In the genomic region with DNA sequence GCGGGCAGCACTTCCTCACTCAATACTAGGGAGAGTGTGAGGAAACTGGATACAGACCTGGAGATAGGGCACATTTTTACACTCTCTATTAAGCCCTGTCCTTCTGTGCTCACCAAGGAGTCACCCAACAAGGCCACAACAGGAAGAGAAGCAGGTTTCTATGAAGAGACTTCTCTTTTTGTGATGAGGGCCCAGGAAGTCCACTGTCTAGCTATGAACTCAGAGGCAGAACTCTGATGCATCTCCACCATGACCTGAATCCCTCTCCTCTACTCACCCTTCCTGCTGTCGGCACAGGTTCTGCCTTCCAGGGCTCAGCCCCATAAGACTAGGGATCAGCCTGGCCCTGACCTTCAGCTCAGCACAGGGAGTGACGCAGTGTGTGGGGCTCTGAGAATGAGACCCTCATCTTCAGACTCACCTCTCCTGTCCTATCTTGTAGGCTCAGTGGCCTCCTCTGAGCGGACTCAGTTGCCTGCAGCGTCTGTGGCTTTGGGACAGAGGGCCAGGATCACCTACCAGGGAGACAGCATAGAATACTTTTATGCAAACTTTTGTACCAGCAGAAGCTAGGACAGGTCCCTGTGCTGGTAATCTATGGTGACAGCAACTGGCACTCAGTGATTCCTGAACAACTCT, we compare ENCODE assay signal across 22 cellular contexts. TPM values are rescaled to one million over a fixed set of nuclear protein-coding genes. Genes with fewer than 3 reads are reported as not detected.
DNase-seq lines count a peak whose midpoint lies in the region; ATAC-seq and TF ChIP-seq lines count a peak whose summit lies in the region.
"Had no signal": no experiment of that assay in that cellular context is flagged by ENCODE, and none has a peak within 500 bp of the region (broad histone marks: within the 10 kb centered on the region; RNA-seq: fewer than 3 reads in every experiment).

No MANE protein-coding gene starts in this region.

- no peaks in the 10 kb centered on the region for H4K20me1 ChIP-seq in Loucy (ENCODE audit: insufficient read depth, low read length, poor library complexity, severe bottlenecking)

- H3K4me2 ChIP-seq in Loucy (ENCODE audit: low read depth, low read length, poor library complexity, severe bottlenecking) = no peak overlapping the region
- no peak overlapping the region for H3K4me2 ChIP-seq in neuronal stem cell (ENCODE audit: insufficient read depth, low read length, poor library complexity, severe bottlenecking)

- no peak overlapping the region for H3K18ac ChIP-seq in neuronal stem cell (ENCODE audit: low read length)

- intact Hi-C loops in CD4-positive, alpha-beta memory T cell (cut with micrococcal nuclease) = no loop called here
- intact Hi-C loops in activated CD8-positive, alpha-beta T cell treated with anti-CD3 and anti-CD28 coated beads for 36 hours (cut with micrococcal nuclease) = no loop called here
- intact Hi-C loops in breast epithelium (cut with DNase I; ENCODE audit: low total_unique reads) = no loop called here

- TF ChIP-seq POLR2A in breast epithelium (IDR thresholded peaks at IDR 0.05) = no peak

- peaks cover 14 to 25% (median 20%) of the 10 kb centered on the region in 4 donors for H3K4me1 Mint-ChIP-seq in CD4-positive, alpha-beta memory T cell
- peaks cover 21% of the 10 kb centered on the region for H3K4me1 Mint-ChIP-seq in activated CD8-positive, alpha-beta T cell treated with anti-CD3 and anti-CD28 coated beads for 36 hours (ENCODE audit: low read depth)
- H3K4me1 Mint-ChIP-seq: endodermal cell had no signal

- H4K8ac ChIP-seq in neuronal stem cell (ENCODE audit: low read depth, low read length) = no peak overlapping the region

- POLR2A ChIA-PET in CD4-positive, alpha-beta memory T cell (lab: Charles Lee; ENCODE audit: partially characterized antibody) = interaction anchor here (0.7 to 4.2 kb wide), 4 partner anchors 8 to 19 kb away, joined by 3 to 29 read pairs (median 8); no protein-coding TSS in a partner anchor
- POLR2A ChIA-PET in activated CD8-positive, alpha-beta T cell treated with anti-CD3 and anti-CD28 coated beads for 36 hours (lab: Charles Lee) = no interaction called here

- no peaks in the 10 kb centered on the region for H3K79me1 ChIP-seq in neuronal stem cell (ENCODE audit: low read depth, low read length)

- no peaks in the 10 kb centered on the region for H3F3A ChIP-seq in Loucy (ENCODE audit: low read depth)

- no peaks in the 10 kb centered on the region for H3K36me3 ChIP-seq in CD4-positive, alpha-beta memory T cell (ENCODE audit: insufficient read depth, low read length)
- no peaks in the 10 kb centered on the region for H3K36me3 ChIP-seq in Loucy (ENCODE audit: insufficient read depth, low read length)
- no peaks in the 10 kb centered on the region for H3K36me3 ChIP-seq in neuronal stem cell (replicated peaks in 1 of 2; ENCODE audit: control insufficient read depth in 2 of 2, insufficient read depth in 2 of 2, low read length in 2 of 2)
- H3K36me3 ChIP-seq in breast epithelium = no peaks in the 10 kb centered on the region
- H3K36me3 ChIP-seq: ascending aorta, BE2C, left ventricle myocardium inferior, thoracic aorta had no signal

- H3K4ac ChIP-seq in neuronal stem cell (ENCODE audit: low read length) = no peak overlapping the region

- H3K27ac ChIP-seq in CD4-positive, alpha-beta memory T cell (ENCODE audit: low read depth, low read length) = no peak overlapping the region
- H3K27ac ChIP-seq in neuronal stem cell (replicated peaks; ENCODE audit: low read length) = no peak overlapping the region
- H3K27ac ChIP-seq in breast epithelium = no peak overlapping the region
- H3K27ac ChIP-seq: ascending aorta, left ventricle myocardium inferior, thoracic aorta had no signal

- H2BK15ac ChIP-seq in neuronal stem cell (ENCODE audit: low read length) = no peak overlapping the region

- no peak overlapping the region for H3K4me3 Mint-ChIP-seq in CD4-positive, alpha-beta memory T cell
- no peak overlapping the region for H3K4me3 Mint-ChIP-seq in activated CD8-positive, alpha-beta T cell treated with anti-CD3 and anti-CD28 coated beads for 36 hours
- H3K4me3 Mint-ChIP-seq: endodermal cell had no signal

- H3K79me2 ChIP-seq in Loucy (ENCODE audit: insufficient read depth, low read length) = no peaks in the 10 kb centered on the region

- no peaks in the 10 kb centered on the region for H3K9me3 ChIP-seq in CD4-positive, alpha-beta memory T cell (ENCODE audit: control insufficient read depth in 1 of 2, low read length in 2 of 2)
- H3K9me3 ChIP-seq in Loucy (ENCODE audit: insufficient read depth, low read depth, low read length) (no peaks in the 10 kb centered on the region), neuronal stem cell (replicated peaks in 1 of 2; ENCODE audit: control insufficient read depth in 2 of 2, insufficient read depth in 1 of 2, low read depth in 1 of 2, low read length in 2 of 2) (peaks cover 0 to 2% of the 10 kb centered on the region in 2 donors), breast epithelium (peaks cover 0 to 9% of the 10 kb centered on the region in 2 donors)
- H3K9me3 ChIP-seq: ascending aorta, BE2C, thoracic aorta had no signal

- H3K27ac Mint-ChIP-seq in CD4-positive, alpha-beta memory T cell = peak overlapping the region in 4 of 7 donors; percentile 2 to 88 (median 28)
- peak overlapping the region; percentile 21 for H3K27ac Mint-ChIP-seq in activated CD8-positive, alpha-beta T cell treated with anti-CD3 and anti-CD28 coated beads for 36 hours
- H3K27ac Mint-ChIP-seq: endodermal cell had no signal

- ATAC-seq in activated CD8-positive, alpha-beta T cell treated with anti-CD3 and anti-CD28 coated beads for 36 hours = peak; percentile 20
- no peak for ATAC-seq in HG03520 (IDR thresholded peaks at IDR 0.05; ENCODE audit: unreplicated experiment)
- ATAC-seq: HCT116, HepG2 had no signal

- no peak overlapping the region for H3K4me3 ChIP-seq in CD4-positive, alpha-beta memory T cell (ENCODE audit: low read length in 2 of 2)
- no peak overlapping the region for H3K4me3 ChIP-seq in Loucy (ENCODE audit: low read length, poor library complexity, severe bottlenecking)
- no peak overlapping the region for H3K4me3 ChIP-seq in neuronal stem cell (ENCODE audit: low read length in 2 of 2)
- H3K4me3 ChIP-seq in breast epithelium = no peak overlapping the region
- H3K4me3 ChIP-seq: ascending aorta, left ventricle myocardium inferior, thoracic aorta had no signal

- H3K14ac ChIP-seq in neuronal stem cell (ENCODE audit: low read length) = no peak overlapping the region

- TF ChIP-seq CTCF in Loucy (conservative IDR thresholded peaks at IDR 0.05; ENCODE audit: low read length) = no peak
- TF ChIP-seq CTCF in activated CD8-positive, alpha-beta T cell treated with anti-CD3 and anti-CD28 coated beads for 36 hours (IDR thresholded peaks at IDR 0.05) = no peak
- TF ChIP-seq CTCF in breast epithelium (IDR thresholded peaks at IDR 0.05) = no peak

- no peaks in the 10 kb centered on the region for H3K9me2 ChIP-seq in Loucy (replicated peaks; ENCODE audit: low read depth, low read length)

- peaks cover 0 to 12% (median 3%) of the 10 kb centered on the region in 8 donors for H3K9me3 Mint-ChIP-seq in CD4-positive, alpha-beta memory T cell
- peaks cover 4% of the 10 kb centered on the region for H3K9me3 Mint-ChIP-seq in activated CD8-positive, alpha-beta T cell treated with anti-CD3 and anti-CD28 coated beads for 36 hours
- H3K9me3 Mint-ChIP-seq: endodermal cell had no signal

- no peak overlapping the region for H2BK120ac ChIP-seq in neuronal stem cell (ENCODE audit: low read depth, low read length)

- no peak overlapping the region for H2AK5ac ChIP-seq in neuronal stem cell (ENCODE audit: low read depth, low read length)

- CTCF ChIA-PET in CD4-positive, alpha-beta memory T cell (lab: Charles Lee; ENCODE audit: partially characterized antibody) = interaction anchor here (0.8 to 3.8 kb wide), 7 partner anchors 8 to 88 kb away, joined by 3 to 29 read pairs (median 3); no protein-coding TSS in a partner anchor
- CTCF ChIA-PET in activated CD8-positive, alpha-beta T cell treated with anti-CD3 and anti-CD28 coated beads for 36 hours (lab: Charles Lee) = interaction anchor here (0.7 to 6.1 kb wide), 11 partner anchors 10 to 120 kb away, joined by 3 to 44 read pairs (median 4); no protein-coding TSS in a partner anchor

- peaks cover 13% of the 10 kb centered on the region for H3K4me1 ChIP-seq in CD4-positive, alpha-beta memory T cell (ENCODE audit: insufficient read depth, low read length)
- H3K4me1 ChIP-seq in Loucy (ENCODE audit: insufficient read depth, low read length, poor library complexity, severe bottlenecking) (peaks cover 11% of the 10 kb centered on the region), neuronal stem cell (ENCODE audit: control insufficient read depth in 2 of 2, insufficient read depth in 1 of 2, low read depth in 1 of 2, low read length in 2 of 2) (no peaks in the 10 kb centered on the region), breast epithelium (no peaks in the 10 kb centered on the region)
- H3K4me1 ChIP-seq: ascending aorta, BE2C, left ventricle myocardium inferior had no signal

- WGBS in neuronal stem cell (ENCODE audit: extremely low coverage in 2 of 2, insufficient read length in 2 of 2, insufficient replicate concordance in 1 of 2), 2 donors = no CpG with 5 or more reads among the region's 5 CpGs

- H2BK5ac ChIP-seq in neuronal stem cell (ENCODE audit: low read length) = no peak overlapping the region

- H4K91ac ChIP-seq in neuronal stem cell (ENCODE audit: low read depth, low read length, poor library complexity) = no peak overlapping the region

- no peak overlapping the region for H2BK12ac ChIP-seq in neuronal stem cell (ENCODE audit: low read length)

- H2AFZ ChIP-seq in Loucy (ENCODE audit: low read length) (peak overlapping the region; percentile 54; the same call in 1 of the 2 replicates), neuronal stem cell (ENCODE audit: low read length) (no peak overlapping the region)

- DNase-seq in CD4-positive, alpha-beta memory T cell = no peak
- DNase-seq in activated CD8-positive, alpha-beta T cell treated with anti-CD3 and anti-CD28 coated beads for 36 hours = no peak
- DNase-seq in neuronal stem cell (ENCODE audit: low spot score) (no peak), GM03348 (ENCODE audit: low spot score) (no peak), breast epithelium (ENCODE audit: low spot score in 2 of 2) (no peak)
- DNase-seq: activated naive CD4-positive, alpha-beta T cell treated with Interleukin-2 at 50 U/mL for 16 hours; BE2C; DMS153; endodermal cell; left ventricle myocardium inferior; MM.1S; NCI-H187; NCI-H2227 treated with DMSO at 0.1 percent for 48 hours; occipital lobe had no signal

- H3K23ac ChIP-seq in neuronal stem cell (ENCODE audit: low read depth, low read length, poor library complexity) = peak overlapping the region; percentile 61

- no peak overlapping the region for H3K9ac ChIP-seq in Loucy (ENCODE audit: low read depth, low read length, poor library complexity, severe bottlenecking)
- H3K9ac ChIP-seq in neuronal stem cell (ENCODE audit: low read depth, low read length, poor library complexity) = peak overlapping the region; percentile 6

- H3K27me3 Mint-ChIP-seq in CD4-positive, alpha-beta memory T cell = no peaks in the 10 kb centered on the region
- H3K27me3 Mint-ChIP-seq in activated CD8-positive, alpha-beta T cell treated with anti-CD3 and anti-CD28 coated beads for 36 hours = no peaks in the 10 kb centered on the region

- no peaks in the 10 kb centered on the region for H3K36me3 Mint-ChIP-seq in CD4-positive, alpha-beta memory T cell
- H3K36me3 Mint-ChIP-seq in activated CD8-positive, alpha-beta T cell treated with anti-CD3 and anti-CD28 coated beads for 36 hours (ENCODE audit: low read depth) = no peaks in the 10 kb centered on the region

- no peaks in the 10 kb centered on the region for H3K27me3 ChIP-seq in CD4-positive, alpha-beta memory T cell (ENCODE audit: insufficient read depth, low read length)
- H3K27me3 ChIP-seq in Loucy (ENCODE audit: insufficient read depth, low read length, poor library complexity, severe bottlenecking) = no peaks in the 10 kb centered on the region
- peaks cover 0 to 3% (median 0%) of the 10 kb centered on the region in 3 experiments for H3K27me3 ChIP-seq in neuronal stem cell (ENCODE audit: control insufficient read depth in 3 of 3, insufficient read depth in 3 of 3, low read depth in 1 of 3, low read length in 3 of 3)
- no peaks in the 10 kb centered on the region for H3K27me3 ChIP-seq in breast epithelium
- H3K27me3 ChIP-seq: ascending aorta had no signal

RNA-seq across cellular contexts. Expression of a gene that starts 49.3 kb away (rescaled TPM):
- not detected for total RNA-seq in CD4-positive, alpha-beta memory T cell
- 1 to 10 TPM in 1 of 2 donors, under 1 TPM in 1; 0.26 to 3.6 TPM for polyA plus RNA-seq in CD4-positive, alpha-beta memory T cell
- not detected for total RNA-seq in activated CD8-positive, alpha-beta T cell treated with anti-CD3 and anti-CD28 coated beads for 36 hours
- polyA plus RNA-seq in neuronal stem cell (2013, experiment 1 of 2) = not detected
- polyA plus RNA-seq in neuronal stem cell (2013, experiment 2 of 2) = not detected
- total RNA-seq in breast epithelium = 10 to 100 TPM in 2 of 3 donors, not detected in 1; 11.1 to 41.3 TPM
- total RNA-seq: cerebellum, endodermal cell, fibroblast of lung, HepG2, occipital lobe had no signal
- polyA plus RNA-seq: fibroblast of lung, HepG2 had no signal
